17 cellular contexts compared by ENCODE assay signal in the genomic region with DNA sequence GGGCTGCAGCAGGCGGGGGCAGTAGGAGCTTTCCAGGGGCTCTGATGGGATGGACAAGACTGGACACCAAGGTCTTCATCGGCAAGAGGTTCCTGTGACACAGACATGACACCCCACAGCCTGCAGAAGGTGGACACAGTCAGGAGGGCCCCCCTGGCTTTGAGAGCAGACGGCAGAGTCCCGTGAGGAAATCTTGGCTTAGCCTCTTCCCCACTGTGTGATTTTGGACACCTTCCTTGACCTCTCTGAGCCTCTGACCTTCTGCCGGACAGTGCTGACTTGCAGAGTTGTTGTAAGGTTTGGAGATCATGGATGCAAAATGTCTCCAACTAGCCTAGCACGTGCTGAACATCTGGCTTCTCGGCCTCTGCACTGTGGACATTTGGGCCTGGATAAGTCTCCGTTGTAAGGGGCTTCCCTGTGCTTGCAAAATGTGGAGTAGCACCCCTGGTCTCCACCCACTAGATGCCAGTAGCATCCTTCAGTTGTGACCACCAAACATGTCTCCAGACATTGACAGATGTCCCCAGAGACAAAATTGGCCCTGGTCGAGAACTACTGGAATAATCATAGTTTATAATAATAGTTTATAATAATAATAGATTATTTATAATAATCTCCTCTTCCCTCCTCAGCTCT. TPM values are rescaled to one million over a fixed set of nuclear protein-coding genes. Genes with fewer than 3 reads are reported as not detected.
A peak's percentile ranks its signal among the peaks of the same experiment; 100 is the strongest.
DNase-seq lines count a peak whose midpoint lies in the region; TF ChIP-seq lines count a peak whose summit lies in the region.
"Had no signal": no experiment of that assay in that cellular context is flagged by ENCODE, and none has a peak within 500 bp of the region (broad histone marks: within the 10 kb centered on the region; RNA-seq: fewer than 3 reads in every experiment).

No MANE protein-coding gene starts in this region.

- H3K4me3 ChIP-seq in left ventricle myocardium inferior = no peak overlapping the region
- H3K4me3 ChIP-seq: SK-N-MC had no signal

- no peak overlapping the region for H3K27ac ChIP-seq in left ventricle myocardium inferior (replicated peaks)
- H3K27ac ChIP-seq: parathyroid adenoma, SK-N-MC had no signal

- peaks cover 18% of the 10 kb centered on the region for H3K4me1 Mint-ChIP-seq in type B pancreatic cell (ENCODE audit: unreplicated experiment)

- H3K27me3 ChIP-seq in left ventricle myocardium inferior (ENCODE audit: low read depth) = peaks cover 14% of the 10 kb centered on the region

- no peaks in the 10 kb centered on the region for H3K9me3 Mint-ChIP-seq in type B pancreatic cell

- DNase-seq in NCI-H524 (lab: John Stamatoyannopoulos, UW) = peak; percentile 47 to 76
- no peak for DNase-seq in NCI-H524 treated with DMSO at 0.1 percent for 48 hours (lab: John Stamatoyannopoulos, UW)
- peak; percentile 36 for DNase-seq in SK-N-DZ (ENCODE audit: low spot score)
- DNase-seq in left ventricle myocardium inferior = no peak
- DNase-seq in type B pancreatic cell (ENCODE audit: extremely low spot score, unreplicated experiment) = no peak
- DNase-seq in stimulated activated CD4-positive, alpha-beta T cell treated with anti-CD3 and anti-CD28 coated beads, Interleukin-15, amount 100 ng/mL, for 24 hours = no peak
- no peak for DNase-seq in middle frontal gyrus (ENCODE audit: extremely low spot score, low spot score)
- DNase-seq in EL = no peak
- DNase-seq: erythroblast; mesenchymal stem cell; NCI-H1105 treated with DMSO at 0.1 percent for 48 hours; NCI-H526 treated with DMSO at 0.1 percent for 48 hours; stimulated activated CD8-positive, alpha-beta memory T cell treated with anti-CD3 and anti-CD28 coated beads, Interleukin-4, amount 100 ng/mL, for 48 hours; trophoblast cell had no signal

- peaks cover 14% of the 10 kb centered on the region for H3K27me3 Mint-ChIP-seq in type B pancreatic cell
- H3K27me3 Mint-ChIP-seq: activated naive CD8-positive, alpha-beta T cell had no signal

- H3K36me3 ChIP-seq in left ventricle myocardium inferior = no peaks in the 10 kb centered on the region

- H3K9me3 ChIP-seq in left ventricle myocardium inferior (replicated peaks) = no peaks in the 10 kb centered on the region

- intact Hi-C loops in left ventricle myocardium inferior (cut with micrococcal nuclease) = no loop called here

- H3K36me3 Mint-ChIP-seq in type B pancreatic cell = no peaks in the 10 kb centered on the region

- TF ChIP-seq CTCF in left ventricle myocardium inferior (IDR thresholded peaks at IDR 0.05; ENCODE audit: borderline replicate concordance) = peak; percentile 53
- peak; percentile 36 for TF ChIP-seq CTCF in type B pancreatic cell (conservative IDR thresholded peaks at IDR 0.05)

- no peak overlapping the region for H3K4me3 Mint-ChIP-seq in type B pancreatic cell
- H3K4me3 Mint-ChIP-seq: activated naive CD8-positive, alpha-beta T cell had no signal

- H3K27ac Mint-ChIP-seq in type B pancreatic cell = no peak overlapping the region
- H3K27ac Mint-ChIP-seq: activated naive CD8-positive, alpha-beta T cell had no signal

- H3K4me1 ChIP-seq in left ventricle myocardium inferior = no peaks in the 10 kb centered on the region
- H3K4me1 ChIP-seq: parathyroid adenoma had no signal

RNA-seq across cellular contexts. Expression of a gene that starts 54.6 kb away (rescaled TPM):
- polyA plus RNA-seq in SK-N-DZ (2014; cell fraction: cytosol; rRNA removed) = 121 and 151 TPM in 2 replicates
- polyA plus RNA-seq in SK-N-DZ (2014; cell fraction: nucleus; rRNA removed) = 167 and 220 TPM in 2 replicates
- total RNA-seq in left ventricle myocardium inferior (8.3 TPM), type B pancreatic cell (ENCODE audit: low replicate concordance) (45.5 and 98.0 TPM in 2 replicates)

Comparison
In these comparisons a context has a peak if more than half of its experiments do, and no peak if none do; other contexts are left out.
1. DNase-seq: peak in NCI-H524 (2 of 2) and SK-N-DZ (single experiment); none in NCI-H524 treated with DMSO at 0.1 percent for 48 hours (single experiment), left ventricle myocardium inferior (single experiment), type B pancreatic cell (single experiment), stimulated activated CD4-positive, alpha-beta T cell treated with anti-CD3 and anti-CD28 coated beads, Interleukin-15, amount 100 ng/mL, for 24 hours (single experiment), middle frontal gyrus (single experiment) and EL (single experiment).